ENCODE assay signal across 21 cellular contexts in genomic region chr5:164679461-164679860, GRCh38.
"Had no signal": no experiment of that assay in that cellular context is flagged by ENCODE, and none has a peak within 500 bp of the region (broad histone marks: within the 10 kb centered on the region; RNA-seq: fewer than 3 reads in every experiment).

No MANE protein-coding gene starts in this region.

- H3K27me3 ChIP-seq: esophagus squamous epithelium, gastroesophageal sphincter, neutrophil, spleen, transverse colon had no signal

- DNase-seq: effector memory CD4-positive, alpha-beta T cell; esophagus squamous epithelium; foreskin fibroblast; left colon; left ventricle myocardium superior; mesenchymal stem cell; mucosa of descending colon; naive thymus-derived CD8-positive, alpha-beta T cell; posterior cingulate gyrus; spleen; stimulated activated CD4-positive, alpha-beta T cell treated with anti-CD3 and anti-CD28 coated beads, Interleukin-15, amount 100 ng/mL, for 24 hours; stimulated activated CD4-positive, alpha-beta T cell treated with anti-CD3 and anti-CD28 coated beads, Interleukin-2, amount 100 ng/mL, for 24 hours; stimulated activated CD4-positive, alpha-beta T cell treated with anti-CD3 and anti-CD28 coated beads, Interleukin-4, amount 100 ng/mL, for 4 hours; stimulated activated naive B cell treated with anti-CD40 and anti-IgM and Interleukin-4, amounts not matched to agents 10 μg/mL and 1 μg/mL and 100 μg/mL, for 72 hours; stimulated activated naive CD8-positive, alpha-beta T cell treated with anti-CD3 and anti-CD28 coated beads, Interleukin-15, amount 100 ng/mL, for 72 hours; transverse colon had no signal

- H3K4me3 ChIP-seq: esophagus squamous epithelium, gastroesophageal sphincter, lung, mucosa of descending colon, spleen, thoracic aorta, transverse colon had no signal

- H3K27me3 Mint-ChIP-seq: naive thymus-derived CD8-positive, alpha-beta T cell; stimulated activated naive B cell treated with anti-CD40 and anti-IgM and Interleukin-4, amounts not matched to agents 10 μg/mL and 1 μg/mL and 100 μg/mL, for 72 hours; stimulated activated naive CD8-positive, alpha-beta T cell treated with anti-CD3 and anti-CD28 coated beads, Interleukin-15, amount 100 ng/mL, for 72 hours had no signal

- H3K4me1 Mint-ChIP-seq: stimulated activated naive B cell treated with anti-CD40 and anti-IgM and Interleukin-4, amounts not matched to agents 10 μg/mL and 1 μg/mL and 100 μg/mL, for 72 hours; stimulated activated naive CD8-positive, alpha-beta T cell treated with anti-CD3 and anti-CD28 coated beads, Interleukin-15, amount 100 ng/mL, for 72 hours had no signal

- H3K27ac ChIP-seq: esophagus squamous epithelium, gastroesophageal sphincter, neutrophil, spleen, thoracic aorta, transverse colon had no signal

- ATAC-seq: gastroesophageal sphincter; left colon; left ventricle myocardium superior; mucosa of descending colon; naive thymus-derived CD8-positive, alpha-beta T cell; sciatic nerve; stimulated activated naive B cell treated with anti-CD40 and anti-IgM and Interleukin-4, amounts not matched to agents 10 μg/mL and 1 μg/mL and 100 μg/mL, for 72 hours; stimulated activated naive CD8-positive, alpha-beta T cell treated with anti-CD3 and anti-CD28 coated beads, Interleukin-15, amount 100 ng/mL, for 72 hours had no signal

- H3K4me3 Mint-ChIP-seq: naive thymus-derived CD8-positive, alpha-beta T cell; stimulated activated naive B cell treated with anti-CD40 and anti-IgM and Interleukin-4, amounts not matched to agents 10 μg/mL and 1 μg/mL and 100 μg/mL, for 72 hours; stimulated activated naive CD8-positive, alpha-beta T cell treated with anti-CD3 and anti-CD28 coated beads, Interleukin-15, amount 100 ng/mL, for 72 hours had no signal

- H3K36me3 ChIP-seq: esophagus squamous epithelium, gastroesophageal sphincter, neutrophil, spleen, thoracic aorta, transverse colon had no signal

- H3K27ac Mint-ChIP-seq: naive thymus-derived CD8-positive, alpha-beta T cell; stimulated activated naive B cell treated with anti-CD40 and anti-IgM and Interleukin-4, amounts not matched to agents 10 μg/mL and 1 μg/mL and 100 μg/mL, for 72 hours; stimulated activated naive CD8-positive, alpha-beta T cell treated with anti-CD3 and anti-CD28 coated beads, Interleukin-15, amount 100 ng/mL, for 72 hours had no signal

- H3K36me3 Mint-ChIP-seq: naive thymus-derived CD8-positive, alpha-beta T cell; stimulated activated naive B cell treated with anti-CD40 and anti-IgM and Interleukin-4, amounts not matched to agents 10 μg/mL and 1 μg/mL and 100 μg/mL, for 72 hours had no signal

- H3K9me3 Mint-ChIP-seq: stimulated activated naive B cell treated with anti-CD40 and anti-IgM and Interleukin-4, amounts not matched to agents 10 μg/mL and 1 μg/mL and 100 μg/mL, for 72 hours; stimulated activated naive CD8-positive, alpha-beta T cell treated with anti-CD3 and anti-CD28 coated beads, Interleukin-15, amount 100 ng/mL, for 72 hours had no signal

- H3K9me3 ChIP-seq: esophagus squamous epithelium, gastroesophageal sphincter, mucosa of descending colon, neutrophil, spleen, thoracic aorta, transverse colon had no signal

- H3K4me1 ChIP-seq: esophagus squamous epithelium, gastroesophageal sphincter, spleen, transverse colon had no signal
